ENCODE assay signal across 8 cellular contexts in genomic region chr14:102046337-102047278, GRCh38. TPM values are rescaled to one million over a fixed set of nuclear protein-coding genes. Genes with fewer than 3 reads are reported as not detected.
DNase-seq lines count a peak whose midpoint lies in the region; ATAC-seq, FAIRE-seq and TF ChIP-seq lines count a peak whose summit lies in the region.

No MANE protein-coding gene starts in this region.

- CTCF ChIA-PET in GM10248 (lab: Yijun Ruan, JAX), result interaction anchor here (0.8 to 1.9 kb wide), 9 partner anchors 9 to 96 kb away, joined by 3 to 6 read pairs (median 3); no protein-coding TSS in a partner anchor
- CTCF ChIA-PET in GM12878 (lab: Yijun Ruan, JAX), result interaction anchor here (0.8 to 1.8 kb wide), 5 partner anchors 50 to 339 kb away, joined by 3 to 13 read pairs (median 3); no protein-coding TSS in a partner anchor

- no peak for TF ChIP-seq EP300 in GM12878 (IDR thresholded peaks at IDR 0.05; ENCODE audit: borderline replicate concordance in 1 of 2, control insufficient read depth in 1 of 2, low read depth in 2 of 2, low read length in 2 of 2)

- H3K4me1 ChIP-seq in GM12878 (ENCODE audit: control insufficient read depth, insufficient read depth, low read length) (no peaks in the 10 kb centered on the region), iPS DF 6.9 (ENCODE audit: control insufficient read depth, insufficient read depth, low read length) (no peaks in the 10 kb centered on the region; the same call in 1 of the 2 replicates), spleen (no peaks in the 10 kb centered on the region)

- TF ChIP-seq CTCF in GM10248 (IDR thresholded peaks at IDR 0.05; ENCODE audit: control extremely low read depth, extremely low read depth, low read depth, missing control alignments), result peak; percentile 26
- peak; percentile 14 to 41 (median 37); a peak in 4 of 6 replicates for TF ChIP-seq CTCF in GM12878 (IDR thresholded peaks at IDR 0.05 in 2 of 3, conservative IDR thresholded peaks at IDR 0.05 in 1 of 3; ENCODE audit: control insufficient read depth in 2 of 3, extremely low read depth in 1 of 3, insufficient read depth in 1 of 3, low read depth in 3 of 3, low read length in 3 of 3)
- peak in 9 of 11 experiments; percentile 16 to 57 (median 40) for TF ChIP-seq CTCF in spleen (IDR thresholded peaks at IDR 0.05 in 8 of 11, conservative IDR thresholded peaks at IDR 0.05 in 3 of 11)

- no peaks in the 10 kb centered on the region for H3K79me2 ChIP-seq in GM12878 (ENCODE audit: control insufficient read depth, insufficient read depth, low read length)

- 94% methylated on average over 22 of the region's 23 CpGs for WGBS in GM12878 (ENCODE audit: insufficient coverage, insufficient replicate concordance, low lambda C conversion rate, missing lambda C conversion rate)
- no CpG with 5 or more reads among the region's 23 CpGs for WGBS in iPS DF 6.9 (ENCODE audit: insufficient coverage, insufficient read length)
- WGBS in spleen, 5 donors, result 65 to 85% (median 80%) methylated on average over 23 of the region's 23 CpGs

- no peaks in the 10 kb centered on the region for H3K9me3 ChIP-seq in GM12878 (replicated peaks; ENCODE audit: control insufficient read depth, insufficient read depth, low read length)
- no peaks in the 10 kb centered on the region for H3K9me3 ChIP-seq in iPS DF 6.9 (ENCODE audit: control insufficient read depth, insufficient read depth, low read length)
- H3K9me3 ChIP-seq in spleen, result no peaks in the 10 kb centered on the region

- H3K4me3 ChIP-seq in GM12878 (no peak overlapping the region), iPS DF 6.9 (ENCODE audit: low read length) (no peak overlapping the region), spleen (no peak overlapping the region)

- peak; percentile 83 for ATAC-seq in GM12878
- ATAC-seq in HG03095 (IDR thresholded peaks at IDR 0.05; ENCODE audit: unreplicated experiment), result no peak
- ATAC-seq in HG02759 (IDR thresholded peaks at IDR 0.05; ENCODE audit: unreplicated experiment), result no peak

- H3K9ac ChIP-seq in GM12878 (ENCODE audit: control insufficient read depth, insufficient read depth, low read length), result no peak overlapping the region

- RAD21 ChIA-PET in GM12878 (lab: Charles Lee; ENCODE audit: unreplicated experiment), result interaction anchor here (0.6 to 1.0 kb wide), 5 partner anchors 51 to 613 kb away, joined by 3 to 7 read pairs (median 3); no protein-coding TSS in a partner anchor

- H3K36me3 ChIP-seq in GM12878 (ENCODE audit: control insufficient read depth in 2 of 2, insufficient read depth in 2 of 2, low read length in 1 of 2) (peaks cover 13 to 52% of the 10 kb centered on the region in 2 experiments; a peak in 3 of 4 replicates), iPS DF 6.9 (ENCODE audit: control insufficient read depth, insufficient read depth, low read length) (peaks cover 54% of the 10 kb centered on the region), spleen (peaks cover 11 to 100% (median 99%) of the 10 kb centered on the region in 6 donors)

- H2AFZ ChIP-seq in GM12878 (ENCODE audit: control insufficient read depth, low read depth, low read length), result no peak overlapping the region

- peak; percentile 33; the same call in 1 of the 2 replicates for TF ChIP-seq RAD21 in GM12878 (IDR thresholded peaks at IDR 0.05; ENCODE audit: insufficient read depth, low read depth, low read length)

- SMC1A ChIA-PET in GM12878 (lab: Charles Lee; ENCODE audit: uncharacterized antibody, unreplicated experiment), result interaction anchor here (1.1 to 1.4 kb wide), 2 partner anchors 15 to 50 kb away, joined by 3 to 5 read pairs; no protein-coding TSS in a partner anchor

- H3K27ac ChIP-seq in GM12878 (ENCODE audit: control insufficient read depth, insufficient read depth), result no peak overlapping the region
- H3K27ac ChIP-seq in iPS DF 6.9 (ENCODE audit: low read length), result no peak overlapping the region
- H3K27ac ChIP-seq in spleen, result no peak overlapping the region

- in situ Hi-C loops in GM12878 (cut with MboI), result no loop called here

- TF ChIP-seq POLR2A in GM12878 (IDR thresholded peaks at IDR 0.05; ENCODE audit: low read depth, low read length) (no peak; the same call in 1 of the 2 replicates), spleen (IDR thresholded peaks at IDR 0.05) (no peak)

- intact Hi-C loops in GM12878 (cut with micrococcal nuclease; ENCODE audit: unreplicated experiment) (no loop called here), spleen (cut with DNase I; ENCODE audit: low total_unique reads) (no loop called here)

- DNase-seq in AG08395 (ENCODE audit: low spot score) (peak; percentile 79), GM10248 (ENCODE audit: extremely low spot score) (peak; percentile 42), NCI-H748 treated with DMSO at 0.1 percent for 48 hours (lab: John Stamatoyannopoulos, UW) (peak; percentile 17), GM12878 (ENCODE audit: low read depth, low spot score) (no peak), iPS DF 6.9 (ENCODE audit: low read depth, low spot score) (peak; percentile 87), spleen (peak; percentile 82)

- H3K27me3 ChIP-seq in GM12878 (replicated peaks in 1 of 2; ENCODE audit: control insufficient read depth in 2 of 2, insufficient read depth in 2 of 2, low read length in 1 of 2), result no peaks in the 10 kb centered on the region
- no peaks in the 10 kb centered on the region for H3K27me3 ChIP-seq in iPS DF 6.9 (ENCODE audit: control insufficient read depth, insufficient read depth, low read length)
- no peaks in the 10 kb centered on the region for H3K27me3 ChIP-seq in spleen (replicated peaks in 1 of 7)

- no peaks in the 10 kb centered on the region for H4K20me1 ChIP-seq in GM12878 (ENCODE audit: control insufficient read depth, insufficient read depth)

- BruUV-seq in GM12878 (replicated peaks; lab: Mats Ljungman, UMichigan), result no TSS peak

- POLR2A ChIA-PET in GM10248 (lab: Yijun Ruan, JAX), result interaction anchor here (0.7 to 1.5 kb wide), 3 partner anchors 12 to 32 kb away, joined by 3 to 7 read pairs (median 4); no protein-coding TSS in a partner anchor
- POLR2A ChIA-PET in GM12878 (lab: Charles Lee), result interaction anchor here (0.6 to 0.9 kb wide), 3 partner anchors 26 to 75 kb away, joined by 3 read pairs; no protein-coding TSS in a partner anchor

- no peak overlapping the region for H3K4me2 ChIP-seq in GM12878 (ENCODE audit: control insufficient read depth, insufficient read depth)

- no peak for FAIRE-seq in GM12878 (lab: Jason Lieb, UNC)

TF ChIP-seq in GM12878, 131 proteins besides CTCF, POLR2A, EP300 and RAD21:
- TF ChIP-seq ZNF622 (IDR thresholded peaks at IDR 0.05) (no peak), GABPA (IDR thresholded peaks at IDR 0.05; ENCODE audit: low read depth) (no peak), SMC3 (IDR thresholded peaks at IDR 0.05; ENCODE audit: borderline replicate concordance, low read length) (peak; percentile 21; the same call in 1 of the 2 replicates)

RNA-seq across cellular contexts. Expression of gene HSP90AA1, which starts 40.2 kb away (rescaled TPM):
- total RNA-seq in GM12878 (2013; cell fraction: nucleolus; rRNA removed), result 199 and 205 TPM in 2 replicates
- total RNA-seq in GM12878 (2014; rRNA removed), result 338 and 346 TPM in 2 replicates
- 262 and 271 TPM in 2 replicates for total RNA-seq in GM12878 (2014; rRNA removed; fragmentation: Illumina TruSeq; extraction: Trizol)
- total RNA-seq in GM12878 (2021), result 590 and 599 TPM in 2 replicates
- 318 TPM for polyA plus RNA-seq in GM12878 (2011; ENCODE audit: low read depth)
- 679 and 903 TPM in 2 replicates for polyA plus RNA-seq in GM12878 (2011; rRNA removed)
- polyA plus RNA-seq in GM12878 (2011; cell fraction: cytosol; rRNA removed), result 242 and 272 TPM in 2 replicates
- 184 and 273 TPM in 2 replicates for polyA plus RNA-seq in GM12878 (2011; cell fraction: nucleus; rRNA removed)
- 360 and 494 TPM in 2 replicates for polyA plus RNA-seq in GM12878 (2012)
- 1,054 and 1,264 TPM in 2 replicates for polyA plus RNA-seq in GM12878 (2014; fragmentation: Illumina TruSeq; extraction: Trizol)
- 100 to 1,000 TPM; 555 to 817 TPM for polyA plus RNA-seq in GM12878 (2014; fragmentation: Nextera tagmentation; extraction: Ambion mirVana)
- 439 and 489 TPM in 2 replicates for polyA plus RNA-seq in GM12878 (2014; rRNA removed)
- polyA plus RNA-seq in GM12878 (2016; fragmentation: Nextera tagmentation; extraction: Ambion mirVana), result 1,000 to 10,000 TPM; 1,313 to 1,315 TPM
- polyA minus RNA-seq in GM12878 (2011; rRNA and poly(A)+ RNA removed), result 367 and 534 TPM in 2 replicates
- 406 and 527 TPM in 2 replicates for polyA minus RNA-seq in GM12878 (2011; cell fraction: cytosol; rRNA and poly(A)+ RNA removed)
- polyA minus RNA-seq in GM12878 (2011; cell fraction: nucleus; rRNA and poly(A)+ RNA removed), result 126 and 179 TPM in 2 replicates
- 100 to 1,000 TPM; 162 to 395 (median 240) TPM for total RNA-seq in spleen
- polyA plus RNA-seq in spleen, result 100 to 1,000 TPM in 2 of 3 donors, 10 to 100 TPM in 1; 98.3 to 178 (median 139) TPM
